8 cellular contexts compared by ENCODE assay signal in the genomic region with DNA sequence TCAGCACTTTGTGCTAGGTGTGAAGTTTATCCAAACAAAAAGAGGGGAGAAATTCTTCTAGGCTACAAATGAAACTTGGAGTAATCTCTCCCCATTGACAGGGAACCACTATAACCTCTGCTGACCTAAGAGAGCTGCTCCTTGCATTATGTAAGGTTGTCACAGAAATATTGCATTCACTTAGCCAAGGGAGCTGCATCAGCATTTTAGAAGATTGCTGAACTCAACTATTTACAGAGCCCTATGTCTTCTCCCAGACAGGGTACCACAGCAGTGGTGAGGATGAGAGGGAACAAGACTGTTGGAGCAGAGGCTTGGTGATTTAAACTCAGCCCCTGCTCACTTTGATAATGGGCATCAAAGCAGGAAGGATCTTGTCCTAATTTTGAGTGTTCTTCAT.
"Had no signal": no experiment of that assay in that cellular context is flagged by ENCODE, and none has a peak within 500 bp of the region (broad histone marks: within the 10 kb centered on the region; RNA-seq: fewer than 3 reads in every experiment).

No MANE protein-coding gene starts in this region.

- H3K4me3 Mint-ChIP-seq: HFFc6 had no signal

- ATAC-seq: HCT116, K562 had no signal

- FAIRE-seq: HTR-8/SVneo, K562 had no signal

- H3K4me3 ChIP-seq: HAP-1, K562 had no signal

- DNase-seq: GOT3, H7, HFFc6, KG1 had no signal

- H3K27ac Mint-ChIP-seq: HFFc6 had no signal

- H3K36me3 ChIP-seq: HAP-1 had no signal
